1 cellular context compared by ENCODE assay signal in the genomic region with DNA sequence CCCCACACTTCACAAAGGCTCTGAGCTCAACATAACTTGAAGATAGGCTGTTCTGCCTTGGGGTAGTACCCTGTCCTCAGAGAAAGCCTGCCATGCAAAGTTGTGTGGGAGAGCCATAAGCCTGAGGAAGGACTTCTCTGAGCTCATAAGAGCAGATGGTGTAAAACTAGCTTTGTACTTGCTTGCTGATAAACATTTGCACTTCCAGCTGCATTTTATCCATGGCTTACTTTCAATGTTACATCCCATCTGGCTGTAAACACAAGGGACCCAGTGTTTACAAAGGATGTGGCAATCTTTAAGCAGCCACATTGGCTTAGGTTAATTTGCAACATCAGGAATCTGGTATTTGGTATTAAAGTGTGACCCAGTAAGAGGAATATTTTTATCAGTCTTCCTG.
TF ChIP-seq lines count a peak whose summit lies in the region.

No MANE protein-coding gene starts in this region.

TF ChIP-seq in liver, 16 proteins besides CTCF, POLR2A, EP300 and RAD21 (continued from another document):
- TF ChIP-seq, protein P1, sequence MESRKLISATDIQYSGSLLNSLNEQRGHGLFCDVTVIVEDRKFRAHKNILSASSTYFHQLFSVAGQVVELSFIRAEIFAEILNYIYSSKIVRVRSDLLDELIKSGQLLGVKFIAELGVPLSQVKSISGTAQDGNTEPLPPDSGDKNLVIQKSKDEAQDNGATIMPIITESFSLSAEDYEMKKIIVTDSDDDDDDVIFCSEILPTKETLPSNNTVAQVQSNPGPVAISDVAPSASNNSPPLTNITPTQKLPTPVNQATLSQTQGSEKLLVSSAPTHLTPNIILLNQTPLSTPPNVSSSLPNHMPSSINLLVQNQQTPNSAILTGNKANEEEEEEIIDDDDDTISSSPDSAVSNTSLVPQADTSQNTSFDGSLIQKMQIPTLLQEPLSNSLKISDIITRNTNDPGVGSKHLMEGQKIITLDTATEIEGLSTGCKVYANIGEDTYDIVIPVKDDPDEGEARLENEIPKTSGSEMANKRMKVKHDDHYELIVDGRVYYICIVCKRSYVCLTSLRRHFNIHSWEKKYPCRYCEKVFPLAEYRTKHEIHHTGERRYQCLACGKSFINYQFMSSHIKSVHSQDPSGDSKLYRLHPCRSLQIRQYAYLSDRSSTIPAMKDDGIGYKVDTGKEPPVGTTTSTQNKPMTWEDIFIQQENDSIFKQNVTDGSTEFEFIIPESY (IDR thresholded peaks at IDR 0.05), result peak; percentile 56
- TF ChIP-seq FOXA2 (IDR thresholded peaks at IDR 0.05), result peak; percentile 99
